In the genomic region with DNA sequence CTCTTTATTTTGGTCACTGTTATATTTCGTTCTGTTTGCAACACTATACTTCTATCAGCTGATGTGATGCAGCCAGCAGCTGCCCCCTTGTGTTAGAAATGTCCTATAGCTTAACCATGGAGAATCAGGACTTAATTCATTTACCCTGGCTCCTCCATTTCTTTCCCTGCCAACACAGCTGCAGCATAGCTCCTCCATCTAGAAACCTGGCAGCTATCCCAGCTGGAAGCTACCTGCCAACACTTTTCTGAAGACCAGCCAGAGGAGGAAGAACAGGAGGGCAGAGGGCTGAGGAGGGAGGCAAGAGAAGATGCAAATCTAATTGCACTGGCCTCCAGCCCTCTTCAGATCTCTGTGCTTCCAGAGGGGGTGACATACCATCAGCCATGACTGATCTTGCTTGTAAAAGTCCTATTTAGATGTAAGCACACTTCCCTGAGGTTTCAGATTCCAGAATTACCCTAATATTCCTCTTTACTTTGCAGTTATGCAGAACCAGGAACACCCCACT, we compare ENCODE assay signal across 8 cellular contexts.
DNase-seq lines count a peak whose midpoint lies in the region; ATAC-seq and TF ChIP-seq lines count a peak whose summit lies in the region.

No MANE protein-coding gene starts in this region.

- H3K4me3 ChIP-seq in Loucy (ENCODE audit: low read length, poor library complexity, severe bottlenecking) (no peak overlapping the region), Peyer's patch (no peak overlapping the region), endodermal cell (ENCODE audit: low read length) (no peak overlapping the region), lung (no peak overlapping the region), vagina (no peak overlapping the region)

- intact Hi-C loops in vagina (cut with DNase I): no loop called here

- no peaks in the 10 kb centered on the region for H3F3A ChIP-seq in Loucy (ENCODE audit: low read depth)

- WGBS in endodermal cell (ENCODE audit: insufficient coverage in 1 of 2, insufficient read length in 1 of 2), 2 experiments: 56% methylated on average over 1 of the region's 1 CpG; no CpG with 5 or more reads in 1 of the 2 experiments
- 0 to 2% methylated on average over 1 of the region's 1 CpG for WGBS in lung, 2 donors

- no peak overlapping the region for H3K27ac Mint-ChIP-seq in endodermal cell

- H3K36me3 ChIP-seq in Loucy (ENCODE audit: insufficient read depth, low read length) (peaks cover 3% of the 10 kb centered on the region; the same call in 1 of the 2 replicates), Peyer's patch (no peaks in the 10 kb centered on the region), endodermal cell (ENCODE audit: control insufficient read depth, insufficient read depth, low read length) (no peaks in the 10 kb centered on the region), lung (ENCODE audit: control insufficient read depth in 2 of 2, insufficient read depth in 2 of 2, low read length in 2 of 2) (no peaks in the 10 kb centered on the region), vagina (no peaks in the 10 kb centered on the region)

- no peaks in the 10 kb centered on the region for H3K27me3 ChIP-seq in Loucy (ENCODE audit: insufficient read depth, low read length, poor library complexity, severe bottlenecking)
- no peaks in the 10 kb centered on the region for H3K27me3 ChIP-seq in Peyer's patch
- no peaks in the 10 kb centered on the region for H3K27me3 ChIP-seq in endodermal cell (ENCODE audit: control insufficient read depth, insufficient read depth, low read length, poor library complexity, severe bottlenecking)
- H3K27me3 ChIP-seq in lung (ENCODE audit: control insufficient read depth, insufficient read depth): no peaks in the 10 kb centered on the region
- no peaks in the 10 kb centered on the region for H3K27me3 ChIP-seq in vagina

- TF ChIP-seq POLR2A in Peyer's patch (IDR thresholded peaks at IDR 0.05) (no peak), vagina (IDR thresholded peaks at IDR 0.05) (no peak)

- H2AFZ ChIP-seq in Loucy (ENCODE audit: low read length): no peak overlapping the region

- peaks cover 7% of the 10 kb centered on the region for H3K9me3 Mint-ChIP-seq in endodermal cell

- H3K4me3 Mint-ChIP-seq in endodermal cell: no peak overlapping the region

- H3K79me2 ChIP-seq in Loucy (ENCODE audit: insufficient read depth, low read length): no peaks in the 10 kb centered on the region

- peaks cover 9% of the 10 kb centered on the region; the same call in 1 of the 2 replicates for H3K9me3 ChIP-seq in Loucy (ENCODE audit: insufficient read depth, low read depth, low read length)
- no peaks in the 10 kb centered on the region for H3K9me3 ChIP-seq in Peyer's patch
- H3K9me3 ChIP-seq in endodermal cell (ENCODE audit: control insufficient read depth, low read length): peaks cover 5% of the 10 kb centered on the region
- peaks cover 0 to 3% of the 10 kb centered on the region in 2 donors for H3K9me3 ChIP-seq in lung (ENCODE audit: control insufficient read depth in 2 of 2, insufficient read depth in 1 of 2, low read length in 1 of 2)
- H3K9me3 ChIP-seq in vagina: no peaks in the 10 kb centered on the region

- peak overlapping the region; percentile 44 for H3K4me2 ChIP-seq in Loucy (ENCODE audit: low read depth, low read length, poor library complexity, severe bottlenecking)

- ATAC-seq in lung (ENCODE audit: insufficient read depth, low FRiP score): peak; percentile 76
- ATAC-seq in HG02623 (IDR thresholded peaks at IDR 0.05; ENCODE audit: unreplicated experiment): no peak
- no peak for ATAC-seq in HG02840 (IDR thresholded peaks at IDR 0.05; ENCODE audit: low FRiP score, unreplicated experiment)

- H3K27ac ChIP-seq in Peyer's patch (no peak overlapping the region), endodermal cell (ENCODE audit: low read depth, low read length) (no peak overlapping the region), lung (ENCODE audit: low read depth in 1 of 2, low read length in 1 of 2) (no peak overlapping the region), vagina (no peak overlapping the region)

- DNase-seq in G401 (ENCODE audit: low spot score) (peak; percentile 92), Peyer's patch (peak in 1 of 3 donors; percentile 54), endodermal cell (peak; percentile 66), lung (ENCODE audit: low spot score) (peak; percentile 66), vagina (ENCODE audit: extremely low spot score in 2 of 2) (no peak)

- TF ChIP-seq CTCF in Loucy (conservative IDR thresholded peaks at IDR 0.05; ENCODE audit: low read length) (peak; percentile 87), Peyer's patch (IDR thresholded peaks at IDR 0.05) (peak in 5 of 6 experiments; percentile 31 to 76 (median 64)), endodermal cell (conservative IDR thresholded peaks at IDR 0.05) (peak; percentile 86), lung (IDR thresholded peaks at IDR 0.05; ENCODE audit: control extremely low read depth, extremely low read depth) (peak; percentile 37), vagina (IDR thresholded peaks at IDR 0.05) (peak in 2 of 3 experiments; percentile 53 to 67)

- H3K4me1 ChIP-seq in Loucy (ENCODE audit: insufficient read depth, low read length, poor library complexity, severe bottlenecking) (peaks cover 58% of the 10 kb centered on the region), Peyer's patch (no peaks in the 10 kb centered on the region), endodermal cell (ENCODE audit: control insufficient read depth, insufficient read depth, low read length) (no peaks in the 10 kb centered on the region), lung (ENCODE audit: control insufficient read depth in 2 of 2, insufficient read depth in 2 of 2, low read length in 2 of 2) (no peaks in the 10 kb centered on the region), vagina (peaks cover 21% of the 10 kb centered on the region)

- in situ Hi-C loops in G401 (cut with HindIII; ENCODE audit: low sequenced_read_pairs): no loop called here

- peaks cover 14% of the 10 kb centered on the region for H3K4me1 Mint-ChIP-seq in endodermal cell

- no peaks in the 10 kb centered on the region for H3K9me2 ChIP-seq in Loucy (replicated peaks; ENCODE audit: low read depth, low read length)

- H3K36me3 Mint-ChIP-seq in endodermal cell (ENCODE audit: low read depth): no peaks in the 10 kb centered on the region

- H4K20me1 ChIP-seq in Loucy (ENCODE audit: insufficient read depth, low read length, poor library complexity, severe bottlenecking): no peaks in the 10 kb centered on the region

- peak overlapping the region; percentile 64 for H3K9ac ChIP-seq in Loucy (ENCODE audit: low read depth, low read length, poor library complexity, severe bottlenecking)
- H3K9ac ChIP-seq in endodermal cell (ENCODE audit: extremely low read depth, low read length, poor library complexity, severe bottlenecking): no peak overlapping the region

- peaks cover 2% of the 10 kb centered on the region for H3K27me3 Mint-ChIP-seq in endodermal cell (ENCODE audit: insufficient read depth)

Comparison
In these comparisons a context has a peak if more than half of its experiments do, and no peak if none do; other contexts are left out.
1. DNase-seq: peak in G401 (single experiment), endodermal cell (single experiment) and lung (single experiment); none in vagina (0 of 2).
2. CTCF ChIP-seq: peak in every context shown above with its lines; median percentile 87 in Loucy; 86 in endodermal cell; 64 in Peyer's patch; 60 in vagina; 37 in lung.